In the genomic region with DNA sequence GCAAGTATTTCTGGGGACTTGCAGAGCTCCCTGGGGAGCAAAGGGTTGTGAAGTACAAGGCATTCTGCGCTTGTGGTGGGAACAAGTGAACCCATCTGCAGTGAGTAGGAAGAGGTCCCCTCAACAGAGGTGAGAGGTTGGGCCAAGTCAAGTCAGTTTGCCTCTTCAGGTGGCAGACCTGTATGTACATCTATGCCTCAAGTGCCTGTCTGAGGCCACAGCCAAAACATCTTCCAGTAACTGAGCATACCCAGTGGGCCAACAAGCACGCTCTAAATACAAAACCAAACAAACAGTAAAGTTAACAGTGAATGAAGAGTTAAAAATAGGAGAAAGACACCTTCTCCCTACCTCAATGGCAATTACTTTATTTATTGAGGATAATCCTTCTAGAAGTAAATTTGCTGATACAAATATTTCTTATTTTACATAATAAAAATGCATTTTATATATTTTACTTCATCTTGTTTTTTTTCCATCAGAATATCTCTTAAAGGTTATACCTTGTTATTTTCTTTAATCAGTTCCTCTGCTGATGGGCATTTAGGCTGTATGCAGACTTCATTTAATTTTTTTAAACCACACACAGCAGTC, we compare ENCODE assay signal across 10 cellular contexts. TPM values are rescaled to one million over a fixed set of nuclear protein-coding genes. Genes with fewer than 3 reads are reported as not detected.
A peak's percentile ranks its signal among the peaks of the same experiment; 100 is the strongest.
DNase-seq lines count a peak whose midpoint lies in the region; ATAC-seq and TF ChIP-seq lines count a peak whose summit lies in the region.
"Had no signal": no experiment of that assay in that cellular context is flagged by ENCODE, and none has a peak within 500 bp of the region (broad histone marks: within the 10 kb centered on the region; RNA-seq: fewer than 3 reads in every experiment).

No MANE protein-coding gene starts in this region.

- H3K36me3 Mint-ChIP-seq in activated T-cell treated with anti-CD3 and anti-CD28 coated beads, Interleukin-2, amount 50 U/mL, for 4 hours (ENCODE audit: insufficient read depth): peaks cover 7% of the 10 kb centered on the region

- TF ChIP-seq CTCF in Loucy (conservative IDR thresholded peaks at IDR 0.05; ENCODE audit: low read length): no peak

- no peaks in the 10 kb centered on the region for H3K9me3 Mint-ChIP-seq in activated T-cell treated with anti-CD3 and anti-CD28 coated beads, Interleukin-2, amount 50 U/mL, for 4 hours

- ATAC-seq in activated T-cell treated with anti-CD3 and anti-CD28 coated beads, Interleukin-2, amount 50 U/mL, for 4 hours: no peak
- ATAC-seq in GM21381 (IDR thresholded peaks at IDR 0.05; ENCODE audit: unreplicated experiment): no peak
- ATAC-seq in GM19035 (IDR thresholded peaks at IDR 0.05; ENCODE audit: unreplicated experiment): no peak

- H3F3A ChIP-seq in Loucy (ENCODE audit: low read depth): peaks cover 8% of the 10 kb centered on the region; the same call in 1 of the 2 replicates

- DNase-seq in activated T-cell treated with anti-CD3 and anti-CD28 coated beads, Interleukin-2, amount 50 U/mL, for 4 hours: no peak
- no peak for DNase-seq in activated T-cell treated with anti-CD3 and anti-CD28 coated beads, Interleukin-2, amount 50 U/mL, for 1 hour
- DNase-seq in germinal center (ENCODE audit: low spot score): peak; percentile 30
- DNase-seq in nucleus accumbens (lab: John Stamatoyannopoulos, UW): no peak
- DNase-seq: NCI-H69 had no signal

- H3K4me1 Mint-ChIP-seq in activated T-cell treated with anti-CD3 and anti-CD28 coated beads, Interleukin-2, amount 50 U/mL, for 4 hours (ENCODE audit: low read depth): peaks cover 73% of the 10 kb centered on the region

- peak overlapping the region; percentile 88 for H3K4me3 ChIP-seq in Loucy (ENCODE audit: low read length, poor library complexity, severe bottlenecking)
- H3K4me3 ChIP-seq in thymus (ENCODE audit: low read length): peak overlapping the region; percentile 56

- no peak overlapping the region for H2AFZ ChIP-seq in Loucy (ENCODE audit: low read length)

- peak overlapping the region; percentile 92 for H3K9ac ChIP-seq in Loucy (ENCODE audit: low read depth, low read length, poor library complexity, severe bottlenecking)

- H3K36me3 ChIP-seq in Loucy (ENCODE audit: insufficient read depth, low read length) (no peaks in the 10 kb centered on the region), thymus (ENCODE audit: control insufficient read depth, insufficient read depth) (no peaks in the 10 kb centered on the region)

- peaks cover 54% of the 10 kb centered on the region for H3K4me1 ChIP-seq in Loucy (ENCODE audit: insufficient read depth, low read length, poor library complexity, severe bottlenecking)
- peaks cover 23% of the 10 kb centered on the region for H3K4me1 ChIP-seq in thymus (ENCODE audit: control insufficient read depth, insufficient read depth, low read length)

- WGBS in thymus: 64% methylated on average over 2 of the region's 2 CpGs

- peaks cover 25% of the 10 kb centered on the region for H4K20me1 ChIP-seq in Loucy (ENCODE audit: insufficient read depth, low read length, poor library complexity, severe bottlenecking)

- peak overlapping the region; percentile 91 for H3K27ac ChIP-seq in thymus (ENCODE audit: low read depth)
- H3K27ac ChIP-seq: C4-2B had no signal

- peak overlapping the region; percentile 96 for H3K4me3 Mint-ChIP-seq in activated T-cell treated with anti-CD3 and anti-CD28 coated beads, Interleukin-2, amount 50 U/mL, for 4 hours

- H3K9me3 ChIP-seq in Loucy (ENCODE audit: insufficient read depth, low read depth, low read length): no peaks in the 10 kb centered on the region
- H3K9me3 ChIP-seq in thymus (ENCODE audit: control insufficient read depth): no peaks in the 10 kb centered on the region

- no peaks in the 10 kb centered on the region for H3K27me3 ChIP-seq in Loucy (ENCODE audit: insufficient read depth, low read length, poor library complexity, severe bottlenecking)
- no peaks in the 10 kb centered on the region for H3K27me3 ChIP-seq in thymus (ENCODE audit: control insufficient read depth, insufficient read depth)

- H3K79me2 ChIP-seq in Loucy (ENCODE audit: insufficient read depth, low read length): peaks cover 76% of the 10 kb centered on the region

- H3K9me2 ChIP-seq in Loucy (replicated peaks; ENCODE audit: low read depth, low read length): no peaks in the 10 kb centered on the region

- H3K4me2 ChIP-seq in Loucy (ENCODE audit: low read depth, low read length, poor library complexity, severe bottlenecking): peak overlapping the region; percentile 89

- H3K27me3 Mint-ChIP-seq in activated T-cell treated with anti-CD3 and anti-CD28 coated beads, Interleukin-2, amount 50 U/mL, for 4 hours (ENCODE audit: low read depth): no peaks in the 10 kb centered on the region

RNA-seq across cellular contexts. Expression of gene GYPC, which starts 2.5 kb away (rescaled TPM):
- total RNA-seq in activated T-cell treated with anti-CD3 and anti-CD28 coated beads, Interleukin-2, amount 50 U/mL, for 4 hours: 10 to 100 TPM; 85.2 to 98.3 (median 93.4) TPM
- polyA plus RNA-seq in thymus: 136 TPM
